Comparison of ENCODE assay signal across 23 cellular contexts in the genomic region with DNA sequence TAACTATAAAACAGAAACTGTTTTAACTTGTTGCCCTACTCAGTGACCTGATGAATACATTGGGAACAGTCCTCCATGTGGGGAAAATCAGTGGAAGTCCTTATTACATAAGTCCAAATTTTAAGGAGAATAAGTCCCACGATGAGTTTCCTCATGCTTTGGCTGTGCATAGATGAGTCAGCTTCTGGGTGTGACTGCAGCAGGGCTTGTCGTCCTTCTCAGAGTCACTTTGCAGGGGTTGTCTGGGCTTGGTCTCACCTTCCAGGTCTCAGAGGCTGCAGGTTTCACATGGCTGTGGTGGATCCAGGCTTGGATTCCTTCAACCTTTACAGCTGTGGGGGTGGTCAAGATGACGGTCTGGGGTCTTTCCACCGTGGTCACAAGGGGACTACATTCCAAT.
"Had no signal": no experiment of that assay in that cellular context is flagged by ENCODE, and none has a peak within 500 bp of the region (broad histone marks: within the 10 kb centered on the region; RNA-seq: fewer than 3 reads in every experiment).

No MANE protein-coding gene starts in this region.

- H3K4me3 ChIP-seq: dorsolateral prefrontal cortex, esophagus squamous epithelium, gastroesophageal sphincter, left lung, lower lobe of right lung, neural progenitor cell, ovary, prostate gland, skin epidermis, stomach, tibial nerve had no signal

- H3K27me3 ChIP-seq: dorsolateral prefrontal cortex, esophagus squamous epithelium, gastroesophageal sphincter, left lung, neural progenitor cell, ovary, stomach, tibial nerve had no signal

- H3K4me1 Mint-ChIP-seq: central memory CD8-positive, alpha-beta T cell; neural progenitor cell had no signal

- H3K9ac ChIP-seq: neural progenitor cell had no signal

- H3K4me2 ChIP-seq: neural progenitor cell had no signal

- DNase-seq: cortex of kidney; dorsolateral prefrontal cortex; effector CD8-positive, alpha-beta T cell; esophagus squamous epithelium; foreskin fibroblast; glutamatergic neuron; left lung; lower lobe of right lung; midbrain; nucleus accumbens; ovary; stimulated activated CD4-positive, alpha-beta T cell treated with anti-CD3 and anti-CD28 coated beads, Interleukin-2, amount 100 ng/mL, for 24 hours; stimulated activated CD4-positive, alpha-beta T cell treated with anti-CD3 and anti-CD28 coated beads, Interleukin-4, amount 100 ng/mL, for 4 hours; stomach had no signal

- H3K4me3 Mint-ChIP-seq: central memory CD8-positive, alpha-beta T cell; immature natural killer cell; natural killer cell treated with Interleukin-12 subunit alpha and Interleukin-12 subunit beta and Interleukin-15 and Interleukin-18, amount 100 ng/mL, for 72 hours; neural progenitor cell had no signal

- H3K27ac Mint-ChIP-seq: immature natural killer cell; natural killer cell treated with Interleukin-12 subunit alpha and Interleukin-12 subunit beta and Interleukin-15 and Interleukin-18, amount 100 ng/mL, for 72 hours; neural progenitor cell had no signal

- H3K9me3 ChIP-seq: prostate gland had no signal

- FAIRE-seq: keratinocyte had no signal

- H3K27ac ChIP-seq: dorsolateral prefrontal cortex, gastroesophageal sphincter, left lung, lower lobe of right lung, neural progenitor cell, ovary, prostate gland, skin epidermis, stomach, tibial nerve had no signal

- H3K27me3 Mint-ChIP-seq: central memory CD8-positive, alpha-beta T cell; natural killer cell treated with Interleukin-12 subunit alpha and Interleukin-12 subunit beta and Interleukin-15 and Interleukin-18, amount 100 ng/mL, for 72 hours had no signal

- H2AFZ ChIP-seq: neural progenitor cell had no signal

- H3K4me1 ChIP-seq: esophagus squamous epithelium, gastroesophageal sphincter, left lung, lower lobe of right lung, neural progenitor cell, prostate gland, stomach, tibial nerve had no signal

- H3K36me3 ChIP-seq: lower lobe of right lung, neural progenitor cell, ovary, prostate gland had no signal
